Comparison of ENCODE assay signal across 20 cellular contexts in genomic region chr18:34522627-34523026, GRCh38.
A peak's percentile ranks its signal among the peaks of the same experiment; 100 is the strongest.
DNase-seq lines count a peak whose midpoint lies in the region; ATAC-seq, FAIRE-seq and TF ChIP-seq lines count a peak whose summit lies in the region.
"Had no signal": no experiment of that assay in that cellular context is flagged by ENCODE, and none has a peak within 500 bp of the region (broad histone marks: within the 10 kb centered on the region; RNA-seq: fewer than 3 reads in every experiment).

No MANE protein-coding gene starts in this region.

- CTCF ChIA-PET in endothelial cell of umbilical vein (lab: Charles Lee): interaction anchor here (0.8 to 1.6 kb wide), 4 partner anchors 10 to 263 kb away, joined by 3 read pairs; no protein-coding TSS in a partner anchor

- peak; percentile 57 to 80 (median 76) for ATAC-seq in pancreas
- ATAC-seq: left lung; naive thymus-derived CD8-positive, alpha-beta T cell; sciatic nerve had no signal

- no peaks in the 10 kb centered on the region for H3K79me2 ChIP-seq in endothelial cell of umbilical vein (ENCODE audit: control insufficient read depth, insufficient read depth, low read length)

- no peaks in the 10 kb centered on the region for H3K36me3 ChIP-seq in endothelial cell of umbilical vein (ENCODE audit: control insufficient read depth in 2 of 2, extremely low read depth in 1 of 2, insufficient read depth in 2 of 2, low read length in 2 of 2)
- no peaks in the 10 kb centered on the region for H3K36me3 ChIP-seq in pancreas
- H3K36me3 ChIP-seq in testis (ENCODE audit: low read depth, missing control alignments): no peaks in the 10 kb centered on the region
- H3K36me3 ChIP-seq: cardiac muscle cell, left lung, tibial artery had no signal

- intact Hi-C loops in endothelial cell of umbilical vein (cut with micrococcal nuclease): no loop called here
- intact Hi-C loops in pancreas (cut with DNase I): no loop called here
- intact Hi-C loops in testis (cut with DNase I; ENCODE audit: low total_unique reads): no loop called here

- H3K9me1 ChIP-seq in endothelial cell of umbilical vein (replicated peaks; ENCODE audit: control insufficient read depth, extremely low read depth, insufficient read depth, low read length): no peaks in the 10 kb centered on the region

- DNase-seq in NCI-H1092 (lab: John Stamatoyannopoulos, UW) (peak; percentile 55), NCI-H524 treated with DMSO at 0.1 percent for 48 hours (lab: John Stamatoyannopoulos, UW) (peak; percentile 82), endothelial cell of umbilical vein (ENCODE audit: low read depth, low spot score) (peak; percentile 32), pancreas (peak; percentile 37 to 82 (median 62)), A172 (ENCODE audit: low spot score) (no peak), NCI-H345 treated with DMSO at 0.1 percent for 48 hours (lab: John Stamatoyannopoulos, UW; ENCODE audit: unreplicated experiment) (no peak), NCI-H1048 (lab: John Stamatoyannopoulos, UW) (no peak), testis (no peak)
- DNase-seq: activated CD4-positive, alpha-beta T cell treated with anti-CD3 and anti-CD28 coated beads, Interleukin-2, amount 10 ng/mL, durations not matched to agents 24 days and 14 days; immature natural killer cell; left lung; naive thymus-derived CD8-positive, alpha-beta T cell; NCI-H1105; NCI-H2107; NCI-H526 treated with DMSO at 0.1 percent for 48 hours; RPMI8226; tibial artery had no signal

- H3K9ac ChIP-seq in endothelial cell of umbilical vein (replicated peaks; ENCODE audit: extremely low read depth, insufficient read depth, low read length): no peak overlapping the region

- H2AFZ ChIP-seq in endothelial cell of umbilical vein (ENCODE audit: low read depth, low read length): no peak overlapping the region

- TF ChIP-seq CTCF in endothelial cell of umbilical vein (IDR thresholded peaks at IDR 0.05; ENCODE audit: extremely low read depth in 1 of 2, insufficient read depth in 1 of 2, low read depth in 1 of 2, low read length in 2 of 2) (no peak), pancreas (IDR thresholded peaks at IDR 0.05) (no peak), testis (IDR thresholded peaks at IDR 0.05) (no peak)

- no peaks in the 10 kb centered on the region for H3K9me3 ChIP-seq in endothelial cell of umbilical vein (replicated peaks; ENCODE audit: control insufficient read depth, insufficient read depth, low read length)
- H3K9me3 ChIP-seq in pancreas: no peaks in the 10 kb centered on the region
- H3K9me3 ChIP-seq in testis: no peaks in the 10 kb centered on the region
- H3K9me3 ChIP-seq: left lung, tibial artery had no signal

- no peaks in the 10 kb centered on the region for H4K20me1 ChIP-seq in endothelial cell of umbilical vein (replicated peaks; ENCODE audit: control insufficient read depth, extremely low read depth, insufficient read depth, low read length)

- 37 to 40% methylated on average over 3 of the region's 3 CpGs for WGBS in pancreas, 2 donors
- 46 to 71% methylated on average over 3 of the region's 3 CpGs for WGBS in testis, 2 donors

- H3K4me3 ChIP-seq in endothelial cell of umbilical vein (replicated peaks in 1 of 3; ENCODE audit: insufficient read depth in 1 of 3, low read depth in 1 of 3, low read length in 3 of 3): no peak overlapping the region
- no peak overlapping the region for H3K4me3 ChIP-seq in pancreas
- no peak overlapping the region for H3K4me3 ChIP-seq in testis
- H3K4me3 ChIP-seq: cardiac muscle cell, left lung, tibial artery had no signal

- TF ChIP-seq POLR2A in endothelial cell of umbilical vein (IDR thresholded peaks at IDR 0.05; ENCODE audit: low read depth, low read length) (no peak), testis (IDR thresholded peaks at IDR 0.05) (no peak)

- H3K27me3 ChIP-seq in endothelial cell of umbilical vein (ENCODE audit: control insufficient read depth in 2 of 2, insufficient read depth in 2 of 2, low read length in 2 of 2) (no peaks in the 10 kb centered on the region), pancreas (no peaks in the 10 kb centered on the region), testis (no peaks in the 10 kb centered on the region)
- H3K27me3 ChIP-seq: cardiac muscle cell, left lung, tibial artery had no signal

- dilution Hi-C loops in endothelial cell of umbilical vein (cut with MboI; ENCODE audit: extremely low pct_ligation_motif_present, low sequenced_read_pairs): no loop called here

- H3K4me1 ChIP-seq in endothelial cell of umbilical vein (ENCODE audit: control insufficient read depth, extremely low read depth, insufficient read depth, low read length) (peaks cover 13% of the 10 kb centered on the region), pancreas (peaks cover 6 to 24% (median 12%) of the 10 kb centered on the region in 3 donors), testis (peaks cover 7% of the 10 kb centered on the region)
- H3K4me1 ChIP-seq: left lung, tibial artery had no signal

- H3K27ac ChIP-seq in endothelial cell of umbilical vein (ENCODE audit: insufficient read depth, low read depth, low read length) (no peak overlapping the region), pancreas (no peak overlapping the region), testis (no peak overlapping the region)
- H3K27ac ChIP-seq: cardiac muscle cell, epithelial cell of prostate, left lung, tibial artery had no signal

- H3K4me2 ChIP-seq in endothelial cell of umbilical vein (ENCODE audit: insufficient read depth, low read length): no peak overlapping the region

- POLR2A ChIA-PET in endothelial cell of umbilical vein (lab: Charles Lee): no interaction called here

- BruUV-seq in endothelial cell of umbilical vein (replicated peaks; lab: Mats Ljungman, UMichigan): no TSS peak

- no peak for FAIRE-seq in endothelial cell of umbilical vein (lab: Jason Lieb, UNC)
- FAIRE-seq in pancreas (lab: Jason Lieb, UNC): no peak

TF ChIP-seq in endothelial cell of umbilical vein, 7 proteins besides CTCF, POLR2A, EP300 and RAD21:
- TF ChIP-seq MYC (IDR thresholded peaks at IDR 0.05; ENCODE audit: low read depth, low read length) (no peak), EZH2 (IDR thresholded peaks at IDR 0.05; ENCODE audit: borderline replicate concordance, low read depth, low read length, severe bottlenecking) (no peak), FOS (IDR thresholded peaks at IDR 0.05; ENCODE audit: borderline replicate concordance, insufficient read depth, low read length) (no peak), MAX (IDR thresholded peaks at IDR 0.05; ENCODE audit: insufficient read depth, insufficient read length) (no peak)

Comparison
In these comparisons a context has a peak if more than half of its experiments do, and no peak if none do; other contexts are left out.
1. DNase-seq: peak in NCI-H1092 (single experiment), NCI-H524 treated with DMSO at 0.1 percent for 48 hours (single experiment), endothelial cell of umbilical vein (single experiment) and pancreas (6 of 6); none in A172 (single experiment), NCI-H345 treated with DMSO at 0.1 percent for 48 hours (single experiment), NCI-H1048 (single experiment) and testis (single experiment).